ENCODE assay signal across 14 cellular contexts in genomic region chr12:132700212-132700913, GRCh38. TPM values are rescaled to one million over a fixed set of nuclear protein-coding genes. Genes with fewer than 3 reads are reported as not detected.
A peak's percentile ranks its signal among the peaks of the same experiment; 100 is the strongest.
DNase-seq lines count a peak whose midpoint lies in the region; ATAC-seq and TF ChIP-seq lines count a peak whose summit lies in the region.
"Had no signal": no experiment of that assay in that cellular context is flagged by ENCODE, and none has a peak within 500 bp of the region (broad histone marks: within the 10 kb centered on the region; RNA-seq: fewer than 3 reads in every experiment).

No MANE protein-coding gene starts in this region.

- H3K4me3 Mint-ChIP-seq in HFFc6, result peak overlapping the region; percentile 11; the same call in 1 of the 2 replicates
- H3K4me3 Mint-ChIP-seq: activated CD8-positive, alpha-beta memory T cell treated with anti-CD3 and anti-CD28 coated beads, Interleukin-2, amount 10 ng/mL, durations not matched to agents 7 days and 5 days; activated naive CD8-positive, alpha-beta T cell; CD8-positive, alpha-beta T cell; neural crest cell had no signal

- H3K4me1 Mint-ChIP-seq in HFFc6 (ENCODE audit: low read depth), result peaks cover 15% of the 10 kb centered on the region
- H3K4me1 Mint-ChIP-seq: activated CD8-positive, alpha-beta memory T cell treated with anti-CD3 and anti-CD28 coated beads, Interleukin-2, amount 10 ng/mL, durations not matched to agents 7 days and 5 days had no signal

- WGBS in right lobe of liver (ENCODE audit: insufficient coverage, low coverage, low lambda C conversion rate, missing lambda C conversion rate), result 82% methylated on average over 9 of the region's 11 CpGs

- H3K27me3 Mint-ChIP-seq in HFFc6 (ENCODE audit: insufficient read depth), result peaks cover 3% of the 10 kb centered on the region; the same call in 1 of the 2 replicates
- H3K27me3 Mint-ChIP-seq: activated CD8-positive, alpha-beta memory T cell treated with anti-CD3 and anti-CD28 coated beads, Interleukin-2, amount 10 ng/mL, durations not matched to agents 7 days and 5 days; activated naive CD8-positive, alpha-beta T cell had no signal

- in situ Hi-C loops in gastrocnemius medialis (cut with MboI; ENCODE audit: low sequenced_read_pairs in 4 of 4), result no loop called here

- H3K36me3 Mint-ChIP-seq in HFFc6 (ENCODE audit: low read depth), result peaks cover 32% of the 10 kb centered on the region

- intact Hi-C loops in right lobe of liver (cut with DNase I), result no loop called here
- intact Hi-C loops in gastrocnemius medialis (cut with DNase I; ENCODE audit: low total_unique reads), result no loop called here
- intact Hi-C loops in left colon (cut with DNase I, micrococcal nuclease), result no loop called here

- peak overlapping the region in 1 of 3 donors; percentile 13 for H3K27ac ChIP-seq in right lobe of liver
- no peak overlapping the region for H3K27ac ChIP-seq in gastrocnemius medialis

- peak overlapping the region; percentile 56 for H3K27ac Mint-ChIP-seq in HFFc6
- H3K27ac Mint-ChIP-seq: activated CD8-positive, alpha-beta memory T cell treated with anti-CD3 and anti-CD28 coated beads, Interleukin-2, amount 10 ng/mL, durations not matched to agents 7 days and 5 days; activated naive CD8-positive, alpha-beta T cell; CD8-positive, alpha-beta T cell had no signal

- no peak overlapping the region for H3K9ac ChIP-seq in adipocyte (ENCODE audit: low read length)

- TF ChIP-seq CTCF in HFFc6 (IDR thresholded peaks at IDR 0.05) (no peak), right lobe of liver (IDR thresholded peaks at IDR 0.05) (no peak), gastrocnemius medialis (IDR thresholded peaks at IDR 0.05 in 4 of 5, conservative IDR thresholded peaks at IDR 0.05 in 1 of 5) (no peak)

- no peaks in the 10 kb centered on the region for H3K9me3 Mint-ChIP-seq in HFFc6
- H3K9me3 Mint-ChIP-seq: CD8-positive, alpha-beta T cell; neural crest cell had no signal

- H3K4me3 ChIP-seq in adipocyte (ENCODE audit: low read length) (no peak overlapping the region), right lobe of liver (no peak overlapping the region), gastrocnemius medialis (no peak overlapping the region)

- H3K27me3 ChIP-seq in adipocyte (replicated peaks; ENCODE audit: control insufficient read depth, insufficient read depth, low read length), result no peaks in the 10 kb centered on the region
- H3K27me3 ChIP-seq in right lobe of liver, result no peaks in the 10 kb centered on the region
- no peaks in the 10 kb centered on the region for H3K27me3 ChIP-seq in gastrocnemius medialis

- no peaks in the 10 kb centered on the region for H3K9me3 ChIP-seq in adipocyte (ENCODE audit: control insufficient read depth, low read length)
- no peaks in the 10 kb centered on the region for H3K9me3 ChIP-seq in right lobe of liver
- no peaks in the 10 kb centered on the region for H3K9me3 ChIP-seq in gastrocnemius medialis

- ATAC-seq in right lobe of liver (peak in 3 of 4 donors; percentile 34 to 63 (median 60)), gastrocnemius medialis (no peak), left colon (no peak)
- ATAC-seq: activated CD8-positive, alpha-beta memory T cell treated with anti-CD3 and anti-CD28 coated beads, Interleukin-2, amount 10 ng/mL, durations not matched to agents 7 days and 5 days; CD8-positive, alpha-beta T cell had no signal

- DNase-seq in ELR (ENCODE audit: low read depth) (peak; percentile 32), HFFc6 (peak; percentile 48), adipocyte (ENCODE audit: low read depth) (peak; percentile 19), right lobe of liver (no peak), gastrocnemius medialis (no peak), activated gamma-delta T cell treated with Interleukin-2 at 50 U/mL for 16 hours (no peak), left colon (no peak)
- no peak for DNase-seq in activated T-cell treated with anti-CD3 and anti-CD28 coated beads, Interleukin-2, amount 50 U/mL, for 1 hour
- DNase-seq: activated CD8-positive, alpha-beta memory T cell treated with anti-CD3 and anti-CD28 coated beads, Interleukin-2, amount 10 ng/mL, durations not matched to agents 7 days and 5 days; CD8-positive, alpha-beta T cell; glutamatergic neuron; substantia nigra had no signal

- TF ChIP-seq POLR2A in right lobe of liver (IDR thresholded peaks at IDR 0.05), result no peak
- TF ChIP-seq POLR2A in gastrocnemius medialis (IDR thresholded peaks at IDR 0.05), result no peak

- H3K36me3 ChIP-seq in adipocyte (ENCODE audit: control insufficient read depth, insufficient read depth, low read length, severe bottlenecking), result peaks cover 25% of the 10 kb centered on the region
- peaks cover 0 to 74% (median 27%) of the 10 kb centered on the region in 4 donors for H3K36me3 ChIP-seq in right lobe of liver
- peaks cover 0 to 12% of the 10 kb centered on the region in 2 donors for H3K36me3 ChIP-seq in gastrocnemius medialis

- peaks cover 13% of the 10 kb centered on the region for H3K4me1 ChIP-seq in adipocyte (ENCODE audit: control insufficient read depth, insufficient read depth, low read length)
- H3K4me1 ChIP-seq in right lobe of liver, result peaks cover 0 to 35% (median 7%) of the 10 kb centered on the region in 4 donors
- H3K4me1 ChIP-seq in gastrocnemius medialis, result no peaks in the 10 kb centered on the region

RNA-seq across cellular contexts. Expression of gene PGAM5, which starts 10.3 kb away (rescaled TPM):
- 10 to 100 TPM; 33.5 to 46.0 (median 39.2) TPM for total RNA-seq in HFFc6 (2021; fragmentation: NEBNext Ultra II Directional; extraction: Animal tissue kit (Norgen Biotek cat#: 25700))
- total RNA-seq in right lobe of liver, result 10 to 100 TPM; 22.7 to 50.7 (median 27.6) TPM
- 10 to 100 TPM; 36.6 to 75.1 (median 62.8) TPM for total RNA-seq in gastrocnemius medialis
- 10 to 100 TPM; 29.7 to 40.0 TPM for total RNA-seq in left colon

RNA-seq across cellular contexts. Expression of gene PXMP2, which starts 13.0 kb away (rescaled TPM):
- total RNA-seq in HFFc6 (2021; fragmentation: NEBNext Ultra II Directional; extraction: Animal tissue kit (Norgen Biotek cat#: 25700)), result 10 to 100 TPM; 19.8 to 22.6 (median 21.9) TPM
- total RNA-seq in right lobe of liver (100 to 1,000 TPM in 5 of 6 experiments, 10 to 100 TPM in 1; 91.5 to 216 (median 162) TPM), gastrocnemius medialis (10 to 100 TPM; 16.0 to 44.8 (median 38.6) TPM), left colon (100 to 1,000 TPM in 1 of 2 donors, 10 to 100 TPM in 1; 93.1 to 112 TPM)

RNA-seq across cellular contexts. Expression of gene POLE, which starts 13.2 kb away (rescaled TPM):
- total RNA-seq in HFFc6 (2021; fragmentation: NEBNext Ultra II Directional; extraction: Animal tissue kit (Norgen Biotek cat#: 25700)), result 10 to 100 TPM; 19.4 to 35.5 (median 29.3) TPM
- total RNA-seq in right lobe of liver (10 to 100 TPM; 13.6 to 34.0 (median 22.7) TPM), gastrocnemius medialis (10 to 100 TPM in 2 of 4 donors, 1 to 10 TPM in 2; 7.1 to 18.7 (median 11.1) TPM), left colon (10 to 100 TPM; 38.3 to 57.6 TPM)

Comparison
In these comparisons a context has a peak if more than half of its experiments do, and no peak if none do; other contexts are left out.
1. DNase-seq: peak in ELR (single experiment), HFFc6 (single experiment) and adipocyte (single experiment); none in right lobe of liver (0 of 3), activated T-cell treated with anti-CD3 and anti-CD28 coated beads, Interleukin-2, amount 50 U/mL, for 1 hour (single experiment), gastrocnemius medialis (0 of 2), activated gamma-delta T cell treated with Interleukin-2 at 50 U/mL for 16 hours (single experiment) and left colon (0 of 2).
2. ATAC-seq: peak in right lobe of liver (3 of 4); none in gastrocnemius medialis (0 of 2) and left colon (single experiment).